12 cellular contexts compared by ENCODE assay signal in the genomic region with DNA sequence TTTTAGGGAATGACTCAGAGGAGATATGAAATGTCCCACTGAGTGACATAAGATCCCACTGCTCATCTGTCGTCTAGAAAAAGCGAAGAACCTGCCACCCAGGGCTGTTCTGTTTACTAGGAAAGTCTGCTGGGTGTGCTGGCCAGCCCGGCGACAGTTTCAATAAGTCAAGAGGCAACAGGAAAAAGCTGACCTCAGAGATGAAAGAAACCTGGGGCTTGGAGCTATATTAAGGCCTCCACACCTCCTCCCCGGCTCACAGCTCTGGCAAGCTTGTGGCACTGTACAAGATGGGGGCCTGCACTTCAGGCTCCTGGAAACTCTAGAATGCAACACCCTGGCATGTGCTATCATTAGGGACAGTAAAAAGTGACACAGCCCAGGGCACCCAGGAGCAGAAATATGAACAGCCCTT. TPM values are rescaled to one million over a fixed set of nuclear protein-coding genes. Genes with fewer than 3 reads are reported as not detected.
A peak's percentile ranks its signal among the peaks of the same experiment; 100 is the strongest.
DNase-seq lines count a peak whose midpoint lies in the region; ATAC-seq, FAIRE-seq and TF ChIP-seq lines count a peak whose summit lies in the region.
"Had no signal": no experiment of that assay in that cellular context is flagged by ENCODE, and none has a peak within 500 bp of the region (broad histone marks: within the 10 kb centered on the region; RNA-seq: fewer than 3 reads in every experiment).

No MANE protein-coding gene starts in this region.

- no peak for TF ChIP-seq POLR2A in H54 (IDR thresholded peaks at IDR 0.05; ENCODE audit: low read depth, low read length)

- H3K4me1 ChIP-seq in neural progenitor cell = peaks cover 70% of the 10 kb centered on the region

- H3K4me1 Mint-ChIP-seq in endothelial cell (ENCODE audit: unreplicated experiment) (peaks cover 55% of the 10 kb centered on the region), neural progenitor cell (peaks cover 85% of the 10 kb centered on the region)
- H3K4me1 Mint-ChIP-seq: central memory CD8-positive, alpha-beta T cell had no signal

- no peak overlapping the region for H2AFZ ChIP-seq in neural progenitor cell (replicated peaks)

- ATAC-seq in HG03432 (IDR thresholded peaks at IDR 0.05; ENCODE audit: unreplicated experiment) (peak; percentile 35), GM18907 (IDR thresholded peaks at IDR 0.05; ENCODE audit: unreplicated experiment) (no peak)

- H3K27ac Mint-ChIP-seq in endothelial cell (ENCODE audit: unreplicated experiment) (peak overlapping the region; percentile 44), neural progenitor cell (peak overlapping the region; percentile 99)
- H3K27ac Mint-ChIP-seq: CD4-positive, alpha-beta T cell had no signal

- no peak for TF ChIP-seq CTCF in GM06990 (IDR thresholded peaks at IDR 0.05; ENCODE audit: insufficient read depth, low read length, poor library complexity, severe bottlenecking)
- no peak for TF ChIP-seq CTCF in endothelial cell (IDR thresholded peaks at IDR 0.05; ENCODE audit: unreplicated experiment)
- TF ChIP-seq CTCF in neural progenitor cell (IDR thresholded peaks at IDR 0.05) = no peak

- peaks cover 63% of the 10 kb centered on the region for H4K20me1 ChIP-seq in neural progenitor cell (ENCODE audit: low read depth)

- H3K9ac ChIP-seq in neural progenitor cell = no peak overlapping the region

- DNase-seq in GM06990 (ENCODE audit: extremely low read depth, insufficient read length) (no peak), endothelial cell (ENCODE audit: low spot score) (no peak), neural progenitor cell (ENCODE audit: low spot score) (no peak), frontal cortex (ENCODE audit: low spot score in 2 of 2) (no peak), NCI-H524 treated with DMSO at 0.1 percent for 48 hours (lab: John Stamatoyannopoulos, UW) (no peak), H54 (ENCODE audit: insufficient read length, low spot score) (no peak)
- DNase-seq: CD4-positive, alpha-beta T cell; NCI-H1092 treated with DMSO at 0.1 percent for 48 hours; SIG-M5 had no signal

- H3K36me3 ChIP-seq in GM06990 (ENCODE audit: control insufficient read depth, insufficient read depth, low read length) (no peaks in the 10 kb centered on the region), neural progenitor cell (no peaks in the 10 kb centered on the region)

- H3K27me3 Mint-ChIP-seq in endothelial cell (ENCODE audit: unreplicated experiment) (peaks cover 21% of the 10 kb centered on the region), neural progenitor cell (ENCODE audit: insufficient read depth, low read depth) (peaks cover 4% of the 10 kb centered on the region)

- H3K9me3 ChIP-seq in neural progenitor cell (ENCODE audit: low read depth) = no peaks in the 10 kb centered on the region

- H3K27me3 ChIP-seq in GM06990 (replicated peaks; ENCODE audit: control insufficient read depth, insufficient read depth, low read length) = no peaks in the 10 kb centered on the region
- peaks cover 87% of the 10 kb centered on the region for H3K27me3 ChIP-seq in neural progenitor cell

- no peaks in the 10 kb centered on the region for H3K9me3 Mint-ChIP-seq in endothelial cell (ENCODE audit: unreplicated experiment)
- H3K9me3 Mint-ChIP-seq in neural progenitor cell = no peaks in the 10 kb centered on the region
- H3K9me3 Mint-ChIP-seq: CD4-positive, alpha-beta T cell; central memory CD8-positive, alpha-beta T cell had no signal

- H3F3A ChIP-seq in neural progenitor cell (ENCODE audit: low read depth) = peaks cover 58% of the 10 kb centered on the region

- H3K4me3 Mint-ChIP-seq in endothelial cell (ENCODE audit: unreplicated experiment) (no peak overlapping the region), neural progenitor cell (peak overlapping the region; percentile 81)
- H3K4me3 Mint-ChIP-seq: CD4-positive, alpha-beta T cell; central memory CD8-positive, alpha-beta T cell had no signal

- H3K36me3 Mint-ChIP-seq in endothelial cell (ENCODE audit: low read depth, unreplicated experiment) (peaks cover 2% of the 10 kb centered on the region), neural progenitor cell (no peaks in the 10 kb centered on the region)

- FAIRE-seq in frontal cortex (lab: Jason Lieb, UNC) (no peak), H54 (lab: Jason Lieb, UNC) (no peak)

- peak overlapping the region; percentile 79 for H3K4me2 ChIP-seq in neural progenitor cell

- H3K79me2 ChIP-seq in neural progenitor cell (ENCODE audit: low read depth) = no peaks in the 10 kb centered on the region

- no peak overlapping the region for H3K27ac ChIP-seq in neural progenitor cell

- H3K4me3 ChIP-seq in GM06990 (replicated peaks; ENCODE audit: low read depth, low read length) (0 out of 2 replicates have a peak overlapping the region, but pooled peaks have one; percentile 1), neural progenitor cell (peak overlapping the region; percentile 37)

RNA-seq across cellular contexts. Expression of gene ZFHX3, which starts 10.6 kb away (rescaled TPM):
- total RNA-seq in endothelial cell (ENCODE audit: unreplicated experiment) = 17.7 TPM
- total RNA-seq in neural progenitor cell (ENCODE audit: low replicate concordance) = 1.5 and 2.4 TPM in 2 replicates
- total RNA-seq in frontal cortex = 4.9 TPM
